1 cellular context compared by ENCODE assay signal in the genomic region with DNA sequence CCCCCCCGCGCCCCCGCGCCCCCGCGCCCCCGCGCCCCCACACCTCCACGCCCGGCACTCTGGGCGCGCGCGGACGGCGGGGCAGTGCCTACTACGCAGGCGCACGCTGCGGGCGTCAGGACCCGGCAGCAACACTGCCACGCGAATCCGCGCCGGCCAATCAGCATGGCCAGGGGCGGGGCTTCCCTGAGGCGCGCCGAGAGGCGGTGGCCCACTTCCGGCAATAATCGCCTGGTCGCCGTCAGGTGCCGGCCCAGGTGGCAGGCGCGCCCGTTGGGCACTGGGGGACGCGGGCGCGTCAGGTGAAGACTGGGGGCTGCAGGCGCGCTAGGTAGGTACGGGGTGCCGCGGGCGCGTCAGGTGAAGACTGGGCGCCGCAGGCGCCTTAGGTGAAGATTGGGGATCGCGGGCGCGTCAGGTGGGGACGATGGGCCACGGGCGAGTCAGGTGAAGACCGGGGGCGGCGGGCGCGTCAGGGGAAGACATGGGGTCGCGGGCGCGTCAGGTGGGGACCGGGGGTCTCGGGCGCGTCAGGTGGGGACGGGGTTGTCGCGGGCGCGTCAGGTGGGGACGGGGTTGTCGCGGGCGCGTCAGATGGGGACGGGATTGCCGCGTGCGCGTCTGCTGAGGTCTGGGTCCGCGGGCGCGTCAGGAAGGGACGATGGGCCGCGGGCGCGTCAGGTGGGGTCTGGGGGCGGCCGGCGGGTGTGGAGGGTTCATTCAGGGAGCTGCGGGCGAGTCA.
A peak's percentile ranks its signal among the peaks of the same experiment; 100 is the strongest.
TF ChIP-seq lines count a peak whose summit lies in the region.

No MANE protein-coding gene starts in this region.

TF ChIP-seq in WTC11, 78 proteins besides CTCF, POLR2A, EP300 and RAD21 (continued from another document and continues in another):
- no peak for TF ChIP-seq PRRX2 (CRISPR knock-in tag; IDR thresholded peaks at IDR 0.05)
- TF ChIP-seq ZBTB21 (CRISPR knock-in tag; IDR thresholded peaks at IDR 0.05; ENCODE audit: borderline replicate concordance): 0 out of 2 replicates have a peak, but pooled peaks have one; percentile 22
- no peak for TF ChIP-seq ZNF416 (CRISPR knock-in tag; IDR thresholded peaks at IDR 0.05)
- TF ChIP-seq, protein P1, sequence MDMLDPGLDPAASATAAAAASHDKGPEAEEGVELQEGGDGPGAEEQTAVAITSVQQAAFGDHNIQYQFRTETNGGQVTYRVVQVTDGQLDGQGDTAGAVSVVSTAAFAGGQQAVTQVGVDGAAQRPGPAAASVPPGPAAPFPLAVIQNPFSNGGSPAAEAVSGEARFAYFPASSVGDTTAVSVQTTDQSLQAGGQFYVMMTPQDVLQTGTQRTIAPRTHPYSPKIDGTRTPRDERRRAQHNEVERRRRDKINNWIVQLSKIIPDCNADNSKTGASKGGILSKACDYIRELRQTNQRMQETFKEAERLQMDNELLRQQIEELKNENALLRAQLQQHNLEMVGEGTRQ (CRISPR knock-in tag; IDR thresholded peaks at IDR 0.05): peak; percentile 62
- peak; percentile 42; the same call in 1 of the 2 replicates for TF ChIP-seq GABPB1 (CRISPR knock-in tag; IDR thresholded peaks at IDR 0.05)
- TF ChIP-seq SMAD3 (CRISPR knock-in tag; IDR thresholded peaks at IDR 0.05; ENCODE audit: borderline replicate concordance): no peak
- TF ChIP-seq, protein P2, sequence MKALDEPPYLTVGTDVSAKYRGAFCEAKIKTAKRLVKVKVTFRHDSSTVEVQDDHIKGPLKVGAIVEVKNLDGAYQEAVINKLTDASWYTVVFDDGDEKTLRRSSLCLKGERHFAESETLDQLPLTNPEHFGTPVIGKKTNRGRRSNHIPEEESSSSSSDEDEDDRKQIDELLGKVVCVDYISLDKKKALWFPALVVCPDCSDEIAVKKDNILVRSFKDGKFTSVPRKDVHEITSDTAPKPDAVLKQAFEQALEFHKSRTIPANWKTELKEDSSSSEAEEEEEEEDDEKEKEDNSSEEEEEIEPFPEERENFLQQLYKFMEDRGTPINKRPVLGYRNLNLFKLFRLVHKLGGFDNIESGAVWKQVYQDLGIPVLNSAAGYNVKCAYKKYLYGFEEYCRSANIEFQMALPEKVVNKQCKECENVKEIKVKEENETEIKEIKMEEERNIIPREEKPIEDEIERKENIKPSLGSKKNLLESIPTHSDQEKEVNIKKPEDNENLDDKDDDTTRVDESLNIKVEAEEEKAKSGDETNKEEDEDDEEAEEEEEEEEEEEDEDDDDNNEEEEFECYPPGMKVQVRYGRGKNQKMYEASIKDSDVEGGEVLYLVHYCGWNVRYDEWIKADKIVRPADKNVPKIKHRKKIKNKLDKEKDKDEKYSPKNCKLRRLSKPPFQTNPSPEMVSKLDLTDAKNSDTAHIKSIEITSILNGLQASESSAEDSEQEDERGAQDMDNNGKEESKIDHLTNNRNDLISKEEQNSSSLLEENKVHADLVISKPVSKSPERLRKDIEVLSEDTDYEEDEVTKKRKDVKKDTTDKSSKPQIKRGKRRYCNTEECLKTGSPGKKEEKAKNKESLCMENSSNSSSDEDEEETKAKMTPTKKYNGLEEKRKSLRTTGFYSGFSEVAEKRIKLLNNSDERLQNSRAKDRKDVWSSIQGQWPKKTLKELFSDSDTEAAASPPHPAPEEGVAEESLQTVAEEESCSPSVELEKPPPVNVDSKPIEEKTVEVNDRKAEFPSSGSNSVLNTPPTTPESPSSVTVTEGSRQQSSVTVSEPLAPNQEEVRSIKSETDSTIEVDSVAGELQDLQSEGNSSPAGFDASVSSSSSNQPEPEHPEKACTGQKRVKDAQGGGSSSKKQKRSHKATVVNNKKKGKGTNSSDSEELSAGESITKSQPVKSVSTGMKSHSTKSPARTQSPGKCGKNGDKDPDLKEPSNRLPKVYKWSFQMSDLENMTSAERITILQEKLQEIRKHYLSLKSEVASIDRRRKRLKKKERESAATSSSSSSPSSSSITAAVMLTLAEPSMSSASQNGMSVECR (CRISPR knock-in tag; IDR thresholded peaks at IDR 0.05; ENCODE audit: borderline replicate concordance): peak; percentile 82; the same call in 1 of the 2 replicates
- TF ChIP-seq ZNF317 (CRISPR knock-in tag; IDR thresholded peaks at IDR 0.05; ENCODE audit: borderline replicate concordance, low read depth): no peak
- TF ChIP-seq ATF1 (CRISPR knock-in tag; IDR thresholded peaks at IDR 0.05): no peak
- no peak for TF ChIP-seq FOXP1 (CRISPR knock-in tag; IDR thresholded peaks at IDR 0.05; ENCODE audit: borderline replicate concordance)
- TF ChIP-seq, protein P3, sequence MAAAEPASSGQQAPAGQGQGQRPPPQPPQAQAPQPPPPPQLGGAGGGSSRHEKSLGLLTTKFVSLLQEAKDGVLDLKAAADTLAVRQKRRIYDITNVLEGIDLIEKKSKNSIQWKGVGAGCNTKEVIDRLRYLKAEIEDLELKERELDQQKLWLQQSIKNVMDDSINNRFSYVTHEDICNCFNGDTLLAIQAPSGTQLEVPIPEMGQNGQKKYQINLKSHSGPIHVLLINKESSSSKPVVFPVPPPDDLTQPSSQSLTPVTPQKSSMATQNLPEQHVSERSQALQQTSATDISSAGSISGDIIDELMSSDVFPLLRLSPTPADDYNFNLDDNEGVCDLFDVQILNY (CRISPR knock-in tag; IDR thresholded peaks at IDR 0.05): no peak
- TF ChIP-seq, protein P4, sequence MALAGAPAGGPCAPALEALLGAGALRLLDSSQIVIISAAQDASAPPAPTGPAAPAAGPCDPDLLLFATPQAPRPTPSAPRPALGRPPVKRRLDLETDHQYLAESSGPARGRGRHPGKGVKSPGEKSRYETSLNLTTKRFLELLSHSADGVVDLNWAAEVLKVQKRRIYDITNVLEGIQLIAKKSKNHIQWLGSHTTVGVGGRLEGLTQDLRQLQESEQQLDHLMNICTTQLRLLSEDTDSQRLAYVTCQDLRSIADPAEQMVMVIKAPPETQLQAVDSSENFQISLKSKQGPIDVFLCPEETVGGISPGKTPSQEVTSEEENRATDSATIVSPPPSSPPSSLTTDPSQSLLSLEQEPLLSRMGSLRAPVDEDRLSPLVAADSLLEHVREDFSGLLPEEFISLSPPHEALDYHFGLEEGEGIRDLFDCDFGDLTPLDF (CRISPR knock-in tag; IDR thresholded peaks at IDR 0.05): no peak
- TF ChIP-seq JUN (CRISPR knock-in tag; IDR thresholded peaks at IDR 0.05): no peak
- peak; percentile 47; the same call in 1 of the 2 replicates for TF ChIP-seq CREM (CRISPR knock-in tag; IDR thresholded peaks at IDR 0.05)
- TF ChIP-seq IRF2 (CRISPR knock-in tag; IDR thresholded peaks at IDR 0.05; ENCODE audit: borderline replicate concordance, low read depth): no peak
- peak; percentile 88 for TF ChIP-seq SP1 (CRISPR knock-in tag; conservative IDR thresholded peaks at IDR 0.05)
- no peak for TF ChIP-seq RELA (CRISPR knock-in tag; IDR thresholded peaks at IDR 0.05; ENCODE audit: borderline replicate concordance)
- TF ChIP-seq ZNF263 (CRISPR knock-in tag; IDR thresholded peaks at IDR 0.05; ENCODE audit: low read depth): no peak
- no peak for TF ChIP-seq TP53 (CRISPR knock-in tag; IDR thresholded peaks at IDR 0.05)
- TF ChIP-seq TEAD1 (CRISPR knock-in tag; IDR thresholded peaks at IDR 0.05): no peak; the same call in 1 of the 2 replicates
- no peak for TF ChIP-seq ZNF232 (CRISPR knock-in tag; IDR thresholded peaks at IDR 0.05)
- no peak for TF ChIP-seq ESRRA (CRISPR knock-in tag; IDR thresholded peaks at IDR 0.05; ENCODE audit: borderline replicate concordance)
- TF ChIP-seq, protein P5, sequence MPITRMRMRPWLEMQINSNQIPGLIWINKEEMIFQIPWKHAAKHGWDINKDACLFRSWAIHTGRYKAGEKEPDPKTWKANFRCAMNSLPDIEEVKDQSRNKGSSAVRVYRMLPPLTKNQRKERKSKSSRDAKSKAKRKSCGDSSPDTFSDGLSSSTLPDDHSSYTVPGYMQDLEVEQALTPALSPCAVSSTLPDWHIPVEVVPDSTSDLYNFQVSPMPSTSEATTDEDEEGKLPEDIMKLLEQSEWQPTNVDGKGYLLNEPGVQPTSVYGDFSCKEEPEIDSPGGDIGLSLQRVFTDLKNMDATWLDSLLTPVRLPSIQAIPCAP (CRISPR knock-in tag; IDR thresholded peaks at IDR 0.05): no peak
- no peak for TF ChIP-seq ATF6 (CRISPR knock-in tag; IDR thresholded peaks at IDR 0.05)
- TF ChIP-seq ERG (CRISPR knock-in tag; IDR thresholded peaks at IDR 0.05): no peak
- TF ChIP-seq, protein P6, sequence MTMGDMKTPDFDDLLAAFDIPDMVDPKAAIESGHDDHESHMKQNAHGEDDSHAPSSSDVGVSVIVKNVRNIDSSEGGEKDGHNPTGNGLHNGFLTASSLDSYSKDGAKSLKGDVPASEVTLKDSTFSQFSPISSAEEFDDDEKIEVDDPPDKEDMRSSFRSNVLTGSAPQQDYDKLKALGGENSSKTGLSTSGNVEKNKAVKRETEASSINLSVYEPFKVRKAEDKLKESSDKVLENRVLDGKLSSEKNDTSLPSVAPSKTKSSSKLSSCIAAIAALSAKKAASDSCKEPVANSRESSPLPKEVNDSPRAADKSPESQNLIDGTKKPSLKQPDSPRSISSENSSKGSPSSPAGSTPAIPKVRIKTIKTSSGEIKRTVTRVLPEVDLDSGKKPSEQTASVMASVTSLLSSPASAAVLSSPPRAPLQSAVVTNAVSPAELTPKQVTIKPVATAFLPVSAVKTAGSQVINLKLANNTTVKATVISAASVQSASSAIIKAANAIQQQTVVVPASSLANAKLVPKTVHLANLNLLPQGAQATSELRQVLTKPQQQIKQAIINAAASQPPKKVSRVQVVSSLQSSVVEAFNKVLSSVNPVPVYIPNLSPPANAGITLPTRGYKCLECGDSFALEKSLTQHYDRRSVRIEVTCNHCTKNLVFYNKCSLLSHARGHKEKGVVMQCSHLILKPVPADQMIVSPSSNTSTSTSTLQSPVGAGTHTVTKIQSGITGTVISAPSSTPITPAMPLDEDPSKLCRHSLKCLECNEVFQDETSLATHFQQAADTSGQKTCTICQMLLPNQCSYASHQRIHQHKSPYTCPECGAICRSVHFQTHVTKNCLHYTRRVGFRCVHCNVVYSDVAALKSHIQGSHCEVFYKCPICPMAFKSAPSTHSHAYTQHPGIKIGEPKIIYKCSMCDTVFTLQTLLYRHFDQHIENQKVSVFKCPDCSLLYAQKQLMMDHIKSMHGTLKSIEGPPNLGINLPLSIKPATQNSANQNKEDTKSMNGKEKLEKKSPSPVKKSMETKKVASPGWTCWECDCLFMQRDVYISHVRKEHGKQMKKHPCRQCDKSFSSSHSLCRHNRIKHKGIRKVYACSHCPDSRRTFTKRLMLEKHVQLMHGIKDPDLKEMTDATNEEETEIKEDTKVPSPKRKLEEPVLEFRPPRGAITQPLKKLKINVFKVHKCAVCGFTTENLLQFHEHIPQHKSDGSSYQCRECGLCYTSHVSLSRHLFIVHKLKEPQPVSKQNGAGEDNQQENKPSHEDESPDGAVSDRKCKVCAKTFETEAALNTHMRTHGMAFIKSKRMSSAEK (CRISPR knock-in tag; IDR thresholded peaks at IDR 0.05; ENCODE audit: borderline replicate concordance): no peak
- TF ChIP-seq, protein P7, sequence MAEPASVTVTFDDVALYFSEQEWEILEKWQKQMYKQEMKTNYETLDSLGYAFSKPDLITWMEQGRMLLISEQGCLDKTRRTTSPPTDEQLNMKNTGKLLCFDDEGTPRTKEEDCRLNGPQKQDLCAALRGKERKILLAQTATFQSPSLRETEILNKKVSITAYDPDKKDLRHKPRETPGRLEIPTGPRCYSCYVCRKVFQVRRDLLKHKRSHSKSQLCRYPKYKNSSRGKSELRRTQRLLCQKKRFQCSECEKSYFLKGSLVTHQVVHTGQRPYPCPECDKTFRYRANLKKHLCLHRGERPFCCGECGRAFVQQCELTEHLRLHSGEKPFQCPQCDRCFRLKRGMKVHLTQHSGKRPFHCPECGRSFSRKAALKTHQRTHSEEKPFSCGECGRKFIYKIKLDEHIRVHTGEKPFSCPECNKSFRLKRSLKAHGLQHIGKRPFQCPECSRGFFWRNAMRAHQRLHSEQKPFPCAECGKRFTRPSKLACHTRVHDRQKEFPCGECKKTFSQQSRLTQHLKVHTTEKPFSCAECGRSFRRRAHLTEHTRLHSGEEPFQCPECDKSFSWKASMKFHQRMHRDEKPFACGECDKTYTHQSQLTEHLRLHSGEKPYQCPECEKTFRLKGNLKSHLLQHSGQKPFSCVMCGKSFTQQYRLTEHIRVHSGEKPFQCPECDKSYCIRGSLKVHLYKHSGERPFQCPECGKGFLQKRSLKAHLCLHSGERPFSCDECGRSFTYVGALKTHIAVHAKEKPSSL (CRISPR knock-in tag; conservative IDR thresholded peaks at IDR 0.05): no peak
- TF ChIP-seq, protein P8, sequence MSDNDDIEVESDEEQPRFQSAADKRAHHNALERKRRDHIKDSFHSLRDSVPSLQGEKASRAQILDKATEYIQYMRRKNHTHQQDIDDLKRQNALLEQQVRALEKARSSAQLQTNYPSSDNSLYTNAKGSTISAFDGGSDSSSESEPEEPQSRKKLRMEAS (CRISPR knock-in tag; IDR thresholded peaks at IDR 0.05): peak; percentile 80
- TF ChIP-seq CBFB (CRISPR knock-in tag; IDR thresholded peaks at IDR 0.05; ENCODE audit: low read depth): no peak
- no peak; the same call in 1 of the 2 replicates for TF ChIP-seq ZNF219 (CRISPR knock-in tag; IDR thresholded peaks at IDR 0.05; ENCODE audit: borderline replicate concordance)
- TF ChIP-seq FOXJ3 (CRISPR knock-in tag; IDR thresholded peaks at IDR 0.05; ENCODE audit: borderline replicate concordance): no peak
